ENCODE assay signal across 12 cellular contexts in genomic region chr5:178424141-178424855, GRCh38.
"Had no signal": no experiment of that assay in that cellular context is flagged by ENCODE, and none has a peak within 500 bp of the region (broad histone marks: within the 10 kb centered on the region; RNA-seq: fewer than 3 reads in every experiment).

No MANE protein-coding gene starts in this region.

- DNase-seq: activated CD4-positive, alpha-beta T cell treated with anti-CD3 and anti-CD28 coated beads, Interleukin-2, amount 50 U/mL, for 4 hours; activated CD4-positive, CD25-positive, alpha-beta regulatory T cell treated with anti-CD3 and anti-CD28 coated beads, Interleukin-2, amount 50 U/mL, for 72 hours; activated naive CD4-positive, alpha-beta T cell; caudate nucleus; effector memory CD8-positive, alpha-beta T cell; erythroblast; immature natural killer cell; left colon; right cardiac atrium; SJCRH30; small intestine; transverse colon had no signal

- H3K4me3 ChIP-seq: SJCRH30, transverse colon had no signal

- H3K9me3 ChIP-seq: SJCRH30, transverse colon had no signal

- H3K36me3 ChIP-seq: SJCRH30, transverse colon had no signal

- H3K27ac ChIP-seq: SJCRH30, transverse colon had no signal

- H3K4me1 ChIP-seq: SJCRH30, transverse colon had no signal

- H3K27me3 ChIP-seq: SJCRH30, transverse colon had no signal
